In genomic region chr16:9906218-9906617, GRCh38 we compare ENCODE assay signal across 20 cellular contexts.
DNase-seq lines count a peak whose midpoint lies in the region; ATAC-seq lines count a peak whose summit lies in the region.
"Had no signal": no experiment of that assay in that cellular context is flagged by ENCODE, and none has a peak within 500 bp of the region (broad histone marks: within the 10 kb centered on the region; RNA-seq: fewer than 3 reads in every experiment).

No MANE protein-coding gene starts in this region.

- WGBS in mesenchymal stem cell, result 17% methylated on average over 1 of the region's 3 CpGs

- H2BK120ac ChIP-seq in mesenchymal stem cell (ENCODE audit: low read depth, low read length), result no peak overlapping the region

- H3K4me3 ChIP-seq in mesenchymal stem cell (ENCODE audit: insufficient read depth in 1 of 2, low read depth in 1 of 2, low read length in 2 of 2), result no peak overlapping the region

- no peak overlapping the region for H2BK12ac ChIP-seq in mesenchymal stem cell (ENCODE audit: low read length in 2 of 2)

- H2BK5ac ChIP-seq in mesenchymal stem cell (ENCODE audit: low read depth, low read length, poor library complexity, severe bottlenecking), result no peak overlapping the region

- DNase-seq in ELR (ENCODE audit: low read depth), result peak; percentile 0
- DNase-seq in M059J (ENCODE audit: low read depth), result peak; percentile 93
- peak; percentile 68 for DNase-seq in RPMI7951 (ENCODE audit: low read depth)
- no peak for DNase-seq in mesenchymal stem cell
- no peak for DNase-seq in GOT3 (lab: John Stamatoyannopoulos, UW)
- no peak for DNase-seq in NCI-H1417 treated with DMSO at 0.1 percent for 48 hours (lab: John Stamatoyannopoulos, UW)
- DNase-seq: ACHN; BE2C; C1 segment of cervical spinal cord; CD4-positive, CD25-positive, alpha-beta regulatory T cell; CD8-positive, alpha-beta memory T cell; COR-L47; DMS 273 treated with DMSO at 0.1 percent for 48 hours; DMS53; DND-41; GF-D8; H9 had no signal

- H4K8ac ChIP-seq in mesenchymal stem cell (ENCODE audit: low read length), result no peak overlapping the region

- H3K18ac ChIP-seq in mesenchymal stem cell (ENCODE audit: low read depth in 1 of 2, low read length in 2 of 2), result no peak overlapping the region

- H3K36me3 ChIP-seq in mesenchymal stem cell (ENCODE audit: control insufficient read depth in 1 of 2, insufficient read depth in 2 of 2, low read depth in 1 of 2, low read length in 2 of 2), result no peaks in the 10 kb centered on the region
- H3K36me3 ChIP-seq: BE2C had no signal

- H2BK15ac ChIP-seq in mesenchymal stem cell (ENCODE audit: low read depth, poor library complexity, severe bottlenecking), result no peak overlapping the region

- no peaks in the 10 kb centered on the region for H3K27me3 ChIP-seq in mesenchymal stem cell (ENCODE audit: control insufficient read depth in 1 of 2, insufficient read depth in 1 of 2, low read length in 2 of 2)
- H3K27me3 ChIP-seq: BE2C had no signal

- ATAC-seq in HG03565 (IDR thresholded peaks at IDR 0.05; ENCODE audit: unreplicated experiment), result no peak

- H3K9me3 ChIP-seq in mesenchymal stem cell (ENCODE audit: control insufficient read depth, low read length), result no peaks in the 10 kb centered on the region
- H3K9me3 ChIP-seq: BE2C had no signal

- no peak overlapping the region for H3K27ac ChIP-seq in mesenchymal stem cell (ENCODE audit: low read length, poor library complexity, severe bottlenecking)
- H3K27ac ChIP-seq: HL-60, KMS-11 had no signal

- H2AK5ac ChIP-seq in mesenchymal stem cell (ENCODE audit: low read length, severe bottlenecking), result no peak overlapping the region

- H3K14ac ChIP-seq in mesenchymal stem cell (ENCODE audit: low read length in 2 of 2), result no peak overlapping the region

- H3K9ac ChIP-seq in mesenchymal stem cell (ENCODE audit: low read length), result peak overlapping the region; percentile 4
- H3K9ac ChIP-seq: KMS-11 had no signal

- no peak overlapping the region for H3K23ac ChIP-seq in mesenchymal stem cell (ENCODE audit: low read length in 2 of 2)

- no peak overlapping the region for H2AFZ ChIP-seq in mesenchymal stem cell (ENCODE audit: low read depth, low read length)

- no peaks in the 10 kb centered on the region for H3K4me1 ChIP-seq in mesenchymal stem cell (ENCODE audit: control insufficient read depth, insufficient read depth, low read depth, low read length)
- H3K4me1 ChIP-seq: BE2C had no signal

- no peak overlapping the region for H3K4ac ChIP-seq in mesenchymal stem cell (ENCODE audit: low read depth in 1 of 2, low read length in 2 of 2)

- no peak overlapping the region for H4K91ac ChIP-seq in mesenchymal stem cell (ENCODE audit: low read length)

- H3K79me1 ChIP-seq in mesenchymal stem cell (replicated peaks; ENCODE audit: low read length, poor library complexity, severe bottlenecking), result no peaks in the 10 kb centered on the region

- H3K4me2 ChIP-seq in mesenchymal stem cell (ENCODE audit: low read length, poor library complexity, severe bottlenecking), result no peak overlapping the region
- H3K4me2 ChIP-seq: KMS-11 had no signal

Comparison
In these comparisons a context has a peak if more than half of its experiments do, and no peak if none do; other contexts are left out.
1. DNase-seq: peak in ELR (single experiment), M059J (single experiment) and RPMI7951 (single experiment); none in mesenchymal stem cell (single experiment), GOT3 (single experiment) and NCI-H1417 treated with DMSO at 0.1 percent for 48 hours (single experiment).